22 cellular contexts compared by ENCODE assay signal in the genomic region with DNA sequence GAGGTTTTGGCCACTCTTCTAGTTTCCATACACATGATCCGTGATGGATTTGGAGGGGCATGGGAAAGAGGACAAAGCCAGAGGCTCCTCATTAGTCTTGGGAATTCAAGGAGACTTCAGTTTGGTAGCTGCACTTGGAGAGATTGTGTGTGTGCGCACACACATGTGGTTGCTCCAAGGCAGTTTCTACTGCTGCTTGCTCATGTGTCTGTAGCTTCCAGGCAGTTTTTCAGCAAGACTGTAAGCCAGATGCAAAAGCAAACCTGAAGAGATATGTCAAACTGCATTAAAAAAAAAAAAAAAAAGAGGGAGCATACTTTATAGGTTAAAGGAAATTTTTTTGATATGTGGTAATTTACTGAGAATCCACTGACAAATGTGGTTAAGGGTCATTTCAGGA.
DNase-seq lines count a peak whose midpoint lies in the region; ATAC-seq, FAIRE-seq and TF ChIP-seq lines count a peak whose summit lies in the region.
"Had no signal": no experiment of that assay in that cellular context is flagged by ENCODE, and none has a peak within 500 bp of the region (broad histone marks: within the 10 kb centered on the region; RNA-seq: fewer than 3 reads in every experiment).

No MANE protein-coding gene starts in this region.

- no peak for ATAC-seq in HG02970 (IDR thresholded peaks at IDR 0.05; ENCODE audit: low FRiP score, unreplicated experiment)
- ATAC-seq in activated CD4-positive, alpha-beta T cell treated with anti-CD3 and anti-CD28 coated beads for 36 hours: no peak
- ATAC-seq: A549, GM23338, HCT116 had no signal

- CTCF ChIA-PET in activated CD4-positive, alpha-beta T cell treated with anti-CD3 and anti-CD28 coated beads for 36 hours (lab: Charles Lee): interaction anchor here (0.6 to 1.0 kb wide), 2 partner anchors 10 to 23 kb away, joined by 3 read pairs; no protein-coding TSS in a partner anchor

- no peaks in the 10 kb centered on the region for H3K36me3 Mint-ChIP-seq in astrocyte (ENCODE audit: low read depth, unreplicated experiment)
- no peaks in the 10 kb centered on the region for H3K36me3 Mint-ChIP-seq in activated CD4-positive, alpha-beta T cell treated with anti-CD3 and anti-CD28 coated beads for 36 hours (ENCODE audit: low read depth)
- H3K36me3 Mint-ChIP-seq: CD4-positive, alpha-beta memory T cell had no signal

- H4K20me1 ChIP-seq in astrocyte (ENCODE audit: insufficient read depth, low read length): no peaks in the 10 kb centered on the region

- no peak for FAIRE-seq in astrocyte (lab: Jason Lieb, UNC)
- FAIRE-seq: A549, GM12891, GM18507 had no signal

- no peak for TF ChIP-seq CTCF in AG09319 (IDR thresholded peaks at IDR 0.05; ENCODE audit: low read depth, low read length)
- TF ChIP-seq CTCF in astrocyte (IDR thresholded peaks at IDR 0.05; ENCODE audit: insufficient read depth, low read depth, low read length): no peak

- POLR2A ChIA-PET in activated CD4-positive, alpha-beta T cell treated with anti-CD3 and anti-CD28 coated beads for 36 hours (lab: Charles Lee): no interaction called here

- DNase-seq in AG09319 (ENCODE audit: extremely low read depth, low read depth) (peak; percentile 52), astrocyte (ENCODE audit: low read depth) (peak; percentile 25), fibroblast of gingiva (ENCODE audit: low read depth) (peak; percentile 18), iris pigment epithelial cell (ENCODE audit: low read depth) (peak; percentile 9), activated gamma-delta T cell (lab: John Stamatoyannopoulos, UW) (no peak)
- DNase-seq in activated CD4-positive, alpha-beta T cell treated with anti-CD3 and anti-CD28 coated beads for 36 hours: no peak
- DNase-seq: 8988T; ACHN; C1 segment of cervical spinal cord; Calu3; CD4-positive, alpha-beta memory T cell; COR-L47; DMS53; DMS79 treated with DMSO at 0.1 percent for 48 hours; GF-D8; H9 had no signal

- H3K36me3 ChIP-seq in astrocyte (ENCODE audit: insufficient read depth, low read length): no peaks in the 10 kb centered on the region

- no peaks in the 10 kb centered on the region for H3K79me2 ChIP-seq in astrocyte (ENCODE audit: insufficient read depth, low read length)

- H3K9ac ChIP-seq in astrocyte (ENCODE audit: low read length): no peak overlapping the region

- no peak overlapping the region for H2AFZ ChIP-seq in astrocyte (ENCODE audit: low read depth, low read length)
- H2AFZ ChIP-seq: GM23338 had no signal

- no peaks in the 10 kb centered on the region for H3K9me3 ChIP-seq in astrocyte (ENCODE audit: insufficient read depth, low read depth, low read length)
- H3K9me3 ChIP-seq: A549 had no signal

- no peaks in the 10 kb centered on the region for H3K4me1 ChIP-seq in astrocyte (ENCODE audit: insufficient read depth, low read length)
- H3K4me1 ChIP-seq: A549 had no signal

- H3K27me3 ChIP-seq in astrocyte (ENCODE audit: insufficient read depth, low read length): no peaks in the 10 kb centered on the region

- H3K27me3 Mint-ChIP-seq in astrocyte (ENCODE audit: low read depth, unreplicated experiment): peaks cover 23% of the 10 kb centered on the region
- no peaks in the 10 kb centered on the region for H3K27me3 Mint-ChIP-seq in activated CD4-positive, alpha-beta T cell treated with anti-CD3 and anti-CD28 coated beads for 36 hours
- H3K27me3 Mint-ChIP-seq: CD4-positive, alpha-beta memory T cell had no signal

- no peaks in the 10 kb centered on the region for H3K4me1 Mint-ChIP-seq in astrocyte (ENCODE audit: low read depth, unreplicated experiment)
- H3K4me1 Mint-ChIP-seq in activated CD4-positive, alpha-beta T cell treated with anti-CD3 and anti-CD28 coated beads for 36 hours: no peaks in the 10 kb centered on the region
- H3K4me1 Mint-ChIP-seq: CD4-positive, alpha-beta memory T cell; GM23338; H9 had no signal

- no peak overlapping the region for H3K27ac ChIP-seq in astrocyte (ENCODE audit: low read depth, low read length)
- H3K27ac ChIP-seq: A549 had no signal

- no peak overlapping the region for H3K4me3 ChIP-seq in astrocyte (ENCODE audit: insufficient read depth, low read depth, low read length)
- H3K4me3 ChIP-seq: A549, GM23338 had no signal

- H3K4me2 ChIP-seq in astrocyte (ENCODE audit: low read length): no peak overlapping the region
- H3K4me2 ChIP-seq: A549, GM23338 had no signal

- intact Hi-C loops in activated CD4-positive, alpha-beta T cell treated with anti-CD3 and anti-CD28 coated beads for 36 hours (cut with DNase I, micrococcal nuclease): no loop called here

- H3K4me3 Mint-ChIP-seq in astrocyte (ENCODE audit: unreplicated experiment): no peak overlapping the region
- H3K4me3 Mint-ChIP-seq in activated CD4-positive, alpha-beta T cell treated with anti-CD3 and anti-CD28 coated beads for 36 hours: no peak overlapping the region
- H3K4me3 Mint-ChIP-seq: CD4-positive, alpha-beta memory T cell; GM23338; H9 had no signal

- peaks cover 4% of the 10 kb centered on the region for H3K9me3 Mint-ChIP-seq in astrocyte (ENCODE audit: unreplicated experiment)
- no peaks in the 10 kb centered on the region for H3K9me3 Mint-ChIP-seq in activated CD4-positive, alpha-beta T cell treated with anti-CD3 and anti-CD28 coated beads for 36 hours (ENCODE audit: low read depth)
- H3K9me3 Mint-ChIP-seq: GM23338 had no signal

- no peak overlapping the region for H3K27ac Mint-ChIP-seq in astrocyte (ENCODE audit: unreplicated experiment)
- no peak overlapping the region for H3K27ac Mint-ChIP-seq in activated CD4-positive, alpha-beta T cell treated with anti-CD3 and anti-CD28 coated beads for 36 hours
- H3K27ac Mint-ChIP-seq: CD4-positive, alpha-beta memory T cell; GM23338; H9 had no signal

Comparison
In these comparisons a context has a peak if more than half of its experiments do, and no peak if none do; other contexts are left out.
1. DNase-seq: peak in AG09319 (single experiment), astrocyte (single experiment), fibroblast of gingiva (single experiment) and iris pigment epithelial cell (single experiment); none in activated CD4-positive, alpha-beta T cell treated with anti-CD3 and anti-CD28 coated beads for 36 hours (single experiment) and activated gamma-delta T cell (single experiment).